11 cellular contexts compared by ENCODE assay signal in the genomic region with DNA sequence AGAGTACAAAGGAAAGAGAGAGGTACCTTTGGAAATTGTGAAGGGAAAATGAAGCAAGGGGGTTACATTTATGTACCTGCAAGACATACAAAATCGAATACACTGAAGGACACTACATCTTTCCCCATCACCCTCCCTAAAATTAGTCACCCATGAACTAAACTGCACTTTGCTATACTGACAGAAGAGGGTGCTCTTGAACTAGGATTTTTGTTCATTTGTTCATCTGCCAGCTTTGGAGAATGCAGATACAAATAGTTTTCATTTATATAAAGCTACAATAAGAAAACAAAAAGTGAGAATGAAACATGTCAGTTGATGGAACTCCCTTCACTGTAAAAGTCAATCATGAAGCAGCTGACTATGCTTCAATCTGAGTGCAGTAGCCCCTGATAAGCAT. TPM values are rescaled to one million over a fixed set of nuclear protein-coding genes. Genes with fewer than 3 reads are reported as not detected.
DNase-seq lines count a peak whose midpoint lies in the region; ATAC-seq, FAIRE-seq and TF ChIP-seq lines count a peak whose summit lies in the region.
"Had no signal": no experiment of that assay in that cellular context is flagged by ENCODE, and none has a peak within 500 bp of the region (broad histone marks: within the 10 kb centered on the region; RNA-seq: fewer than 3 reads in every experiment).

No MANE protein-coding gene starts in this region.

- no peak for ATAC-seq in HG03378 (IDR thresholded peaks at IDR 0.05; ENCODE audit: unreplicated experiment)
- ATAC-seq: K562; stimulated activated memory B cell treated with anti-CD40 and anti-IgM and Interleukin-4, amounts not matched to agents 10 μg/mL and 1 μg/mL and 100 μg/mL, for 72 hours had no signal

- H4K20me1 ChIP-seq in keratinocyte (ENCODE audit: control insufficient read depth, extremely low read depth, insufficient read depth, low read length), result no peaks in the 10 kb centered on the region
- no peaks in the 10 kb centered on the region for H4K20me1 ChIP-seq in hepatocyte (ENCODE audit: insufficient read depth, poor library complexity, severe bottlenecking)

- H2AFZ ChIP-seq in keratinocyte (ENCODE audit: control insufficient read depth, low read length) (no peak overlapping the region), hepatocyte (no peak overlapping the region)

- peaks cover 8% of the 10 kb centered on the region for H3K36me3 Mint-ChIP-seq in HFFc6 (ENCODE audit: low read depth)

- H3K9me3 ChIP-seq in keratinocyte (ENCODE audit: control insufficient read depth, low read depth, low read length), result no peaks in the 10 kb centered on the region
- H3K9me3 ChIP-seq in hepatocyte (ENCODE audit: low read depth), result no peaks in the 10 kb centered on the region
- H3K9me3 ChIP-seq in suprapubic skin, result no peaks in the 10 kb centered on the region

- peaks cover 5% of the 10 kb centered on the region; the same call in 1 of the 2 replicates for H3K9me3 Mint-ChIP-seq in HFFc6
- H3K9me3 Mint-ChIP-seq: activated B cell treated with CpG ODN at 0.5 μM for 24 hours; stimulated activated memory B cell treated with anti-CD40 and anti-IgM and Interleukin-4, amounts not matched to agents 10 μg/mL and 1 μg/mL and 100 μg/mL, for 72 hours had no signal

- H3K27me3 ChIP-seq in keratinocyte (ENCODE audit: control insufficient read depth, extremely low read depth, insufficient read depth, low read length) (no peaks in the 10 kb centered on the region), hepatocyte (no peaks in the 10 kb centered on the region), suprapubic skin (no peaks in the 10 kb centered on the region)

- TF ChIP-seq CTCF in HFFc6 (IDR thresholded peaks at IDR 0.05), result peak; percentile 89
- TF ChIP-seq CTCF in keratinocyte (optimal IDR thresholded peaks at IDR 0.05 in 1 of 3, IDR thresholded peaks at IDR 0.05 in 1 of 3, conservative IDR thresholded peaks at IDR 0.05 in 1 of 3; ENCODE audit: extremely low read depth in 1 of 3, insufficient read depth in 2 of 3, low read length in 3 of 3), result peak in 2 of 3 experiments; percentile 32 to 56
- TF ChIP-seq CTCF in hepatocyte (IDR thresholded peaks at IDR 0.05; ENCODE audit: poor library complexity), result no peak
- TF ChIP-seq CTCF in suprapubic skin (IDR thresholded peaks at IDR 0.05), result no peak

- no peaks in the 10 kb centered on the region for H3K9me2 ChIP-seq in hepatocyte (replicated peaks; ENCODE audit: insufficient read depth)

- peak; percentile 10 for DNase-seq in DMS114 treated with DMSO at 0.1 percent for 48 hours (lab: John Stamatoyannopoulos, UW; ENCODE audit: unreplicated experiment)
- peak; percentile 66 for DNase-seq in HFFc6
- peak; percentile 60 for DNase-seq in SK-MEL-5 (ENCODE audit: low read depth, low spot score)
- no peak for DNase-seq in keratinocyte (ENCODE audit: low read depth, low spot score)
- DNase-seq in GF-D8 (lab: John Stamatoyannopoulos, UW), result no peak
- DNase-seq in hepatocyte (ENCODE audit: low spot score), result no peak
- no peak for DNase-seq in suprapubic skin (ENCODE audit: low spot score in 2 of 2)
- DNase-seq: activated B cell treated with CpG ODN at 0.5 μM for 24 hours had no signal

- peak overlapping the region; percentile 61 for H3K27ac Mint-ChIP-seq in HFFc6
- H3K27ac Mint-ChIP-seq: activated B cell treated with CpG ODN at 0.5 μM for 24 hours; stimulated activated memory B cell treated with anti-CD40 and anti-IgM and Interleukin-4, amounts not matched to agents 10 μg/mL and 1 μg/mL and 100 μg/mL, for 72 hours had no signal

- in situ Hi-C loops in SK-MEL-5 (cut with HindIII; ENCODE audit: low pct_unique_long_range_greater_than_20kb, low sequenced_read_pairs), result no loop called here

- H3K27ac ChIP-seq in keratinocyte (ENCODE audit: control insufficient read depth, insufficient read depth, low read length), result no peak overlapping the region
- H3K27ac ChIP-seq in hepatocyte, result no peak overlapping the region
- H3K27ac ChIP-seq in suprapubic skin, result no peak overlapping the region

- dilution Hi-C loops in keratinocyte (cut with MboI; ENCODE audit: extremely low pct_ligation_motif_present, low sequenced_read_pairs), result no loop called here

- no peak for TF ChIP-seq EP300 in suprapubic skin (IDR thresholded peaks at IDR 0.05)

- no peak overlapping the region for H3K9ac ChIP-seq in keratinocyte (ENCODE audit: control insufficient read depth, extremely low read depth, insufficient read depth, low read length)

- peaks cover 10% of the 10 kb centered on the region for H3K4me1 Mint-ChIP-seq in HFFc6 (ENCODE audit: low read depth)
- H3K4me1 Mint-ChIP-seq: activated B cell treated with CpG ODN at 0.5 μM for 24 hours; stimulated activated memory B cell treated with anti-CD40 and anti-IgM and Interleukin-4, amounts not matched to agents 10 μg/mL and 1 μg/mL and 100 μg/mL, for 72 hours had no signal

- TF ChIP-seq POLR2A in suprapubic skin (IDR thresholded peaks at IDR 0.05), result no peak

- no peak overlapping the region for H3K4me2 ChIP-seq in keratinocyte (ENCODE audit: control insufficient read depth, extremely low read depth, insufficient read depth, low read depth, low read length)
- H3K4me2 ChIP-seq in hepatocyte, result no peak overlapping the region

- H3K4me1 ChIP-seq in keratinocyte (ENCODE audit: control insufficient read depth, extremely low read depth, insufficient read depth, low read length) (no peaks in the 10 kb centered on the region), hepatocyte (ENCODE audit: insufficient read depth) (no peaks in the 10 kb centered on the region), suprapubic skin (no peaks in the 10 kb centered on the region)

- no peaks in the 10 kb centered on the region for H3K79me2 ChIP-seq in keratinocyte (ENCODE audit: control insufficient read depth, insufficient read depth, low read length)
- H3K79me2 ChIP-seq in hepatocyte, result no peaks in the 10 kb centered on the region

- peaks cover 5 to 7% of the 10 kb centered on the region in 2 experiments for H3K36me3 ChIP-seq in keratinocyte (ENCODE audit: control insufficient read depth in 2 of 2, extremely low read depth in 1 of 2, insufficient read depth in 2 of 2, low read length in 2 of 2)
- no peaks in the 10 kb centered on the region for H3K36me3 ChIP-seq in hepatocyte (replicated peaks; ENCODE audit: insufficient read depth, low read depth)
- peaks cover 10% of the 10 kb centered on the region for H3K36me3 ChIP-seq in suprapubic skin

- no peaks in the 10 kb centered on the region for H3K9me1 ChIP-seq in keratinocyte (ENCODE audit: control insufficient read depth, extremely low read depth, insufficient read depth, low read length)

- FAIRE-seq in keratinocyte (lab: Jason Lieb, UNC), result peak; percentile 65
- FAIRE-seq: K562 had no signal

- no peak overlapping the region for H3K4me3 Mint-ChIP-seq in HFFc6
- H3K4me3 Mint-ChIP-seq: activated B cell treated with CpG ODN at 0.5 μM for 24 hours; stimulated activated memory B cell treated with anti-CD40 and anti-IgM and Interleukin-4, amounts not matched to agents 10 μg/mL and 1 μg/mL and 100 μg/mL, for 72 hours had no signal

- no peaks in the 10 kb centered on the region for H3K27me3 Mint-ChIP-seq in HFFc6 (ENCODE audit: insufficient read depth)
- H3K27me3 Mint-ChIP-seq: activated B cell treated with CpG ODN at 0.5 μM for 24 hours; stimulated activated memory B cell treated with anti-CD40 and anti-IgM and Interleukin-4, amounts not matched to agents 10 μg/mL and 1 μg/mL and 100 μg/mL, for 72 hours had no signal

- 57% methylated on average over 1 of the region's 1 CpG for WGBS in hepatocyte (ENCODE audit: low lambda C conversion rate, missing lambda C conversion rate)
- no CpG with 5 or more reads among the region's 1 CpG for WGBS in suprapubic skin

- H3K4me3 ChIP-seq in keratinocyte (ENCODE audit: control insufficient read depth in 2 of 3, extremely low read depth in 1 of 3, insufficient read depth in 2 of 3, low read depth in 1 of 3, low read length in 3 of 3), result no peak overlapping the region
- H3K4me3 ChIP-seq in hepatocyte, result no peak overlapping the region
- H3K4me3 ChIP-seq in suprapubic skin, result no peak overlapping the region
- H3K4me3 ChIP-seq: K562 had no signal

RNA-seq across cellular contexts. Expression of gene PCCB, which starts 55.7 kb away (rescaled TPM):
- 10 to 100 TPM; 32.4 to 41.1 (median 37.8) TPM for total RNA-seq in HFFc6 (2021; fragmentation: NEBNext Ultra II Directional; extraction: Animal tissue kit (Norgen Biotek cat#: 25700))
- total RNA-seq in SK-MEL-5 (2014; rRNA removed; shearing (Covaris generic)), result 89.0 and 94.0 TPM in 2 replicates
- 67.0 and 76.1 TPM in 2 replicates for polyA plus RNA-seq in SK-MEL-5 (2015; cell fraction: cytosol; rRNA removed)
- 24.1 and 24.7 TPM in 2 replicates for polyA plus RNA-seq in SK-MEL-5 (2015; cell fraction: nucleus; rRNA removed)
- 32.5 to 46.9 TPM (median 43.9 TPM) in 3 replicates for polyA plus RNA-seq in keratinocyte
- 9.3 TPM for polyA plus RNA-seq in keratinocyte (2011; ENCODE audit: low read depth)
- polyA plus RNA-seq in keratinocyte (2011; cell fraction: cytosol; rRNA removed), result 33.7 and 43.5 TPM in 2 replicates
- polyA plus RNA-seq in keratinocyte (2011; cell fraction: nucleus; rRNA removed), result 34.3 and 34.6 TPM in 2 replicates
- 20.0 and 33.2 TPM in 2 replicates for polyA plus RNA-seq in keratinocyte (2012; ENCODE audit: low replicate concordance)
- polyA minus RNA-seq in keratinocyte, result 41.0 to 79.4 TPM (median 49.6 TPM) in 3 replicates
- 33.6 TPM for polyA minus RNA-seq in keratinocyte (2011; cell fraction: cytosol; rRNA and poly(A)+ RNA removed)
- polyA minus RNA-seq in keratinocyte (2011; cell fraction: nucleus; rRNA and poly(A)+ RNA removed), result 20.3 and 28.1 TPM in 2 replicates
- total RNA-seq in hepatocyte, result 51.0 and 52.7 TPM in 2 replicates
- polyA plus RNA-seq in hepatocyte, result 32.0 and 34.1 TPM in 2 replicates
- total RNA-seq in suprapubic skin, result 10 to 100 TPM; 23.0 to 34.7 (median 28.6) TPM

Comparison
In these comparisons a context has a peak if more than half of its experiments do, and no peak if none do; other contexts are left out.
1. DNase-seq: peak in DMS114 treated with DMSO at 0.1 percent for 48 hours (single experiment), HFFc6 (single experiment) and SK-MEL-5 (single experiment); none in keratinocyte (single experiment), GF-D8 (single experiment), hepatocyte (single experiment) and suprapubic skin (0 of 2).
2. CTCF ChIP-seq: peak in HFFc6 (single experiment) and keratinocyte (2 of 3); none in hepatocyte (single experiment) and suprapubic skin (0 of 2).